In the genomic region with DNA sequence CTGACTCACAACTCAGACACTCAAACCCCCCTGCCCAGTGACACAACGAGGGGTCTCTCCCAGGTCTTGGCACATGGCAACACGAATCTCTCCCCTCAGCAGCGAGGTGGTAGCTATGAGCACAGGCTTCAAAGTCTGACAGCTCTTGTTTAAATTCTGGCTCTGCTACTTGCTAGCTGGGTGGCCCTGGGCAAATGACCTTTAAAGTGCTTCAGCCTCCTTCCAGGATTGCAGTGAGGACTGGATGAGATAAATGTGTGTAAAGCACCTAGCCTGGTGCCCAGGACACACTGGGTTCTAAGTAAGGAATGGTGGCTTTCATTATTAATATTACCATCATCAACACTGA, we compare ENCODE assay signal across 1 cellular context.
TF ChIP-seq lines count a peak whose summit lies in the region.

No MANE protein-coding gene starts in this region.

TF ChIP-seq in IMR-90, 13 proteins besides CTCF, POLR2A, EP300 and RAD21:
- TF ChIP-seq MAFK (IDR thresholded peaks at IDR 0.05; ENCODE audit: low read depth, low read length) (no peak), SMC3 (IDR thresholded peaks at IDR 0.05; ENCODE audit: low read depth, low read length) (no peak), CEBPB (IDR thresholded peaks at IDR 0.05; ENCODE audit: low read depth, low read length) (no peak), RFX5 (IDR thresholded peaks at IDR 0.05; ENCODE audit: low read depth, low read length) (no peak)
- TF ChIP-seq, protein P1, sequence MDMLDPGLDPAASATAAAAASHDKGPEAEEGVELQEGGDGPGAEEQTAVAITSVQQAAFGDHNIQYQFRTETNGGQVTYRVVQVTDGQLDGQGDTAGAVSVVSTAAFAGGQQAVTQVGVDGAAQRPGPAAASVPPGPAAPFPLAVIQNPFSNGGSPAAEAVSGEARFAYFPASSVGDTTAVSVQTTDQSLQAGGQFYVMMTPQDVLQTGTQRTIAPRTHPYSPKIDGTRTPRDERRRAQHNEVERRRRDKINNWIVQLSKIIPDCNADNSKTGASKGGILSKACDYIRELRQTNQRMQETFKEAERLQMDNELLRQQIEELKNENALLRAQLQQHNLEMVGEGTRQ (IDR thresholded peaks at IDR 0.05; ENCODE audit: low read depth, low read length), result no peak
